Comparison of ENCODE assay signal across 1 cellular context in genomic region chr16:4377573-4378146, GRCh38.
TF ChIP-seq lines count a peak whose summit lies in the region.

No MANE protein-coding gene starts in this region.

TF ChIP-seq in SK-N-SH, 30 proteins besides CTCF, POLR2A, EP300 and RAD21 (continued from another document):
- TF ChIP-seq ZBTB33 (IDR thresholded peaks at IDR 0.05; ENCODE audit: borderline replicate concordance, low read depth) (no peak), CHD2 (IDR thresholded peaks at IDR 0.05; ENCODE audit: low read length, partially characterized antibody) (no peak), FOSL2 (IDR thresholded peaks at IDR 0.05; ENCODE audit: borderline replicate concordance, low read depth) (no peak), NRF1 (IDR thresholded peaks at IDR 0.05; ENCODE audit: low read depth, low read length) (no peak), YY1 (IDR thresholded peaks at IDR 0.05; ENCODE audit: low read depth) (no peak), SIN3A (IDR thresholded peaks at IDR 0.05; ENCODE audit: borderline replicate concordance, low read depth, low read length) (no peak), MEF2A (IDR thresholded peaks at IDR 0.05; ENCODE audit: borderline replicate concordance, low read depth) (no peak), TCF12 (IDR thresholded peaks at IDR 0.05) (no peak), RXRA (IDR thresholded peaks at IDR 0.05; ENCODE audit: borderline replicate concordance, low read depth) (no peak), JUND (IDR thresholded peaks at IDR 0.05) (no peak), GATA2 (CRISPR knock-in tag; IDR thresholded peaks at IDR 0.05) (no peak), FOXJ3 (CRISPR knock-in tag; IDR thresholded peaks at IDR 0.05) (no peak), TAF1 (IDR thresholded peaks at IDR 0.05; ENCODE audit: borderline replicate concordance, low read depth, low read length) (no peak)
- TF ChIP-seq, protein P1, sequence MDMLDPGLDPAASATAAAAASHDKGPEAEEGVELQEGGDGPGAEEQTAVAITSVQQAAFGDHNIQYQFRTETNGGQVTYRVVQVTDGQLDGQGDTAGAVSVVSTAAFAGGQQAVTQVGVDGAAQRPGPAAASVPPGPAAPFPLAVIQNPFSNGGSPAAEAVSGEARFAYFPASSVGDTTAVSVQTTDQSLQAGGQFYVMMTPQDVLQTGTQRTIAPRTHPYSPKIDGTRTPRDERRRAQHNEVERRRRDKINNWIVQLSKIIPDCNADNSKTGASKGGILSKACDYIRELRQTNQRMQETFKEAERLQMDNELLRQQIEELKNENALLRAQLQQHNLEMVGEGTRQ (IDR thresholded peaks at IDR 0.05; ENCODE audit: borderline replicate concordance, low read depth, low read length) = no peak
- TF ChIP-seq, protein P2, sequence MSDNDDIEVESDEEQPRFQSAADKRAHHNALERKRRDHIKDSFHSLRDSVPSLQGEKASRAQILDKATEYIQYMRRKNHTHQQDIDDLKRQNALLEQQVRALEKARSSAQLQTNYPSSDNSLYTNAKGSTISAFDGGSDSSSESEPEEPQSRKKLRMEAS (IDR thresholded peaks at IDR 0.05; ENCODE audit: low read depth) = no peak
- TF ChIP-seq, protein P3, sequence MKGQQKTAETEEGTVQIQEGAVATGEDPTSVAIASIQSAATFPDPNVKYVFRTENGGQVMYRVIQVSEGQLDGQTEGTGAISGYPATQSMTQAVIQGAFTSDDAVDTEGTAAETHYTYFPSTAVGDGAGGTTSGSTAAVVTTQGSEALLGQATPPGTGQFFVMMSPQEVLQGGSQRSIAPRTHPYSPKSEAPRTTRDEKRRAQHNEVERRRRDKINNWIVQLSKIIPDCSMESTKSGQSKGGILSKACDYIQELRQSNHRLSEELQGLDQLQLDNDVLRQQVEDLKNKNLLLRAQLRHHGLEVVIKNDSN (IDR thresholded peaks at IDR 0.05; ENCODE audit: borderline replicate concordance, low read depth) = no peak
